ENCODE assay signal across 18 cellular contexts in genomic region chr7:46830-47140, GRCh38.
"Had no signal": no experiment of that assay in that cellular context is flagged by ENCODE, and none has a peak within 500 bp of the region (broad histone marks: within the 10 kb centered on the region; RNA-seq: fewer than 3 reads in every experiment).

No MANE protein-coding gene starts in this region.

- H3K9me3 ChIP-seq: SK-N-SH, thoracic aorta had no signal

- H3K4me3 ChIP-seq: cardiac muscle cell, thoracic aorta had no signal

- H3K36me3 ChIP-seq: cardiac muscle cell, thoracic aorta had no signal

- FAIRE-seq: small intestine had no signal

- H3K27ac ChIP-seq: cardiac muscle cell, thoracic aorta had no signal

- H3K4me2 ChIP-seq: SK-N-SH had no signal

- DNase-seq: activated B cell treated with CpG ODN at 0.5 μM for 24 hours; activated CD4-positive, alpha-beta T cell treated with anti-CD3 and anti-CD28 coated beads, Interleukin-2, amount 10 ng/mL, durations not matched to agents 24 days and 14 days; activated CD8-positive, alpha-beta memory T cell treated with anti-CD3 and anti-CD28 coated beads, Interleukin-2, amount 50 U/mL, for 4 hours; activated gamma-delta T cell; immature natural killer cell; kidney glomerular epithelial cell; mesendoderm; naive thymus-derived CD8-positive, alpha-beta T cell; SK-N-SH; small intestine; stimulated activated CD4-positive, alpha-beta T cell treated with anti-CD3 and anti-CD28 coated beads, Interleukin-4, amount 100 ng/mL, for 1 hour; T-helper 1 cell; T-helper 9 cell had no signal

- ATAC-seq: activated CD8-positive, alpha-beta T cell treated with anti-CD3 and anti-CD28 coated beads, Interleukin-2, amount 10 ng/mL, durations not matched to agents 7 days and 5 days; naive thymus-derived CD8-positive, alpha-beta T cell; right cardiac atrium; stimulated activated memory B cell treated with anti-CD40 and anti-IgM and Interleukin-4, amounts not matched to agents 10 μg/mL and 1 μg/mL and 100 μg/mL, for 72 hours had no signal
